ENCODE assay signal across 8 cellular contexts in genomic region chr3:16906679-16907078, GRCh38. TPM values are rescaled to one million over a fixed set of nuclear protein-coding genes. Genes with fewer than 3 reads are reported as not detected.
DNase-seq lines count a peak whose midpoint lies in the region; ATAC-seq, FAIRE-seq and TF ChIP-seq lines count a peak whose summit lies in the region.

No MANE protein-coding gene starts in this region.

- no peak overlapping the region for H3K9ac ChIP-seq in GM23248
- H3K9ac ChIP-seq in kidney (ENCODE audit: low read length in 2 of 2): no peak overlapping the region

- peak overlapping the region in 6 of 7 donors; percentile 42 to 85 (median 52) for H3K27ac Mint-ChIP-seq in CD4-positive, alpha-beta memory T cell

- no peaks in the 10 kb centered on the region for H3K9me2 ChIP-seq in GM23248 (ENCODE audit: insufficient read depth)

- in situ Hi-C loops in GM23248 (cut with MboI): no loop called here

- no peak for TF ChIP-seq POLR2A in suprapubic skin (IDR thresholded peaks at IDR 0.05)

- H3K4me3 ChIP-seq in CD4-positive, alpha-beta memory T cell (ENCODE audit: low read length in 2 of 2): no peak overlapping the region
- no peak overlapping the region for H3K4me3 ChIP-seq in GM23248
- no peak overlapping the region for H3K4me3 ChIP-seq in kidney (ENCODE audit: low read length in 2 of 2)
- H3K4me3 ChIP-seq in suprapubic skin: no peak overlapping the region
- no peak overlapping the region for H3K4me3 ChIP-seq in BE2C (ENCODE audit: low read depth, low read length)

- no peaks in the 10 kb centered on the region for H3K27me3 Mint-ChIP-seq in CD4-positive, alpha-beta memory T cell

- H3F3A ChIP-seq in GM23248 (ENCODE audit: insufficient read depth): no peaks in the 10 kb centered on the region

- no peak for TF ChIP-seq CTCF in kidney (IDR thresholded peaks at IDR 0.05; ENCODE audit: borderline replicate concordance, extremely low read depth, insufficient read depth)
- TF ChIP-seq CTCF in suprapubic skin (IDR thresholded peaks at IDR 0.05): no peak
- no peak for TF ChIP-seq CTCF in BE2C (IDR thresholded peaks at IDR 0.05; ENCODE audit: low read depth, low read length)

- no peak overlapping the region for H3K27ac ChIP-seq in CD4-positive, alpha-beta memory T cell (ENCODE audit: low read depth, low read length)
- H3K27ac ChIP-seq in GM23248 (no peak overlapping the region), kidney (ENCODE audit: low read depth in 2 of 2, low read length in 2 of 2) (peak overlapping the region in 1 of 2 donors; percentile 14), suprapubic skin (no peak overlapping the region)

- intact Hi-C loops in CD4-positive, alpha-beta memory T cell (cut with micrococcal nuclease): loop anchor here (5.0 kb wide), 1 partner anchor 86 kb away; no protein-coding TSS in a partner anchor
- intact Hi-C loops in kidney (cut with DNase I): no loop called here

- CTCF ChIA-PET in CD4-positive, alpha-beta memory T cell (lab: Charles Lee; ENCODE audit: partially characterized antibody): no interaction called here

- peak in 2 of 5 donors; percentile 40 to 60 for DNase-seq in CD4-positive, alpha-beta memory T cell
- DNase-seq in GM23248 (peak; percentile 69), SW480 (ENCODE audit: low spot score) (peak; percentile 22), kidney (no peak), suprapubic skin (ENCODE audit: low spot score in 2 of 2) (no peak), BE2C (no peak)

- peaks cover 0 to 1% (median 0%) of the 10 kb centered on the region in 8 donors for H3K9me3 Mint-ChIP-seq in CD4-positive, alpha-beta memory T cell

- H2AFZ ChIP-seq in GM23248: peak overlapping the region; percentile 20; the same call in 1 of the 2 replicates

- peaks cover 0 to 3% of the 10 kb centered on the region in 2 donors for H3K36me3 Mint-ChIP-seq in CD4-positive, alpha-beta memory T cell

- WGBS in GM23248 (ENCODE audit: low coverage in 1 of 2, low lambda C conversion rate in 2 of 2, missing lambda C conversion rate in 2 of 2), 2 experiments: 29 to 32% methylated on average over 2 of the region's 2 CpGs
- 11% methylated on average over 2 of the region's 2 CpGs for WGBS in suprapubic skin

- 0 out of 2 replicates have a peak, but pooled peaks cover 7% of the 10 kb centered on the region for H3K79me2 ChIP-seq in GM23248 (ENCODE audit: insufficient read depth)

- H3K36me3 ChIP-seq in CD4-positive, alpha-beta memory T cell (ENCODE audit: insufficient read depth, low read length): no peaks in the 10 kb centered on the region
- H3K36me3 ChIP-seq in GM23248 (ENCODE audit: low read depth) (no peaks in the 10 kb centered on the region), kidney (ENCODE audit: control insufficient read depth in 1 of 2, insufficient read depth in 2 of 2, low read length in 2 of 2) (no peaks in the 10 kb centered on the region), suprapubic skin (no peaks in the 10 kb centered on the region), BE2C (no peaks in the 10 kb centered on the region)

- TF ChIP-seq EP300 in suprapubic skin (IDR thresholded peaks at IDR 0.05): no peak

- peaks cover 66 to 90% (median 76%) of the 10 kb centered on the region in 4 donors for H3K4me1 Mint-ChIP-seq in CD4-positive, alpha-beta memory T cell

- peak overlapping the region in 7 of 8 donors; percentile 25 to 80 (median 62) for H3K4me3 Mint-ChIP-seq in CD4-positive, alpha-beta memory T cell

- H4K20me1 ChIP-seq in GM23248 (ENCODE audit: insufficient read depth): no peaks in the 10 kb centered on the region

- H3K27me3 ChIP-seq in CD4-positive, alpha-beta memory T cell (ENCODE audit: insufficient read depth, low read length): no peaks in the 10 kb centered on the region
- H3K27me3 ChIP-seq in GM23248 (replicated peaks; ENCODE audit: insufficient read depth) (no peaks in the 10 kb centered on the region), suprapubic skin (no peaks in the 10 kb centered on the region), BE2C (no peaks in the 10 kb centered on the region)

- POLR2A ChIA-PET in CD4-positive, alpha-beta memory T cell (lab: Charles Lee; ENCODE audit: partially characterized antibody): interaction anchor here (1.4 to 1.6 kb wide), 2 partner anchors 12 to 22 kb away, joined by 4 to 6 read pairs; partner anchors contain the start of gene PLCL2

- no peak for ATAC-seq in HG03469 (IDR thresholded peaks at IDR 0.05; ENCODE audit: unreplicated experiment)
- no peak for ATAC-seq in HG02571 (IDR thresholded peaks at IDR 0.05; ENCODE audit: unreplicated experiment)

- peaks cover 93% of the 10 kb centered on the region for H3K4me1 ChIP-seq in CD4-positive, alpha-beta memory T cell (ENCODE audit: insufficient read depth, low read length)
- peaks cover 16% of the 10 kb centered on the region for H3K4me1 ChIP-seq in GM23248 (ENCODE audit: insufficient read depth)
- peaks cover 12 to 14% of the 10 kb centered on the region in 2 donors for H3K4me1 ChIP-seq in kidney (ENCODE audit: control insufficient read depth in 1 of 2, insufficient read depth in 1 of 2, low read depth in 1 of 2, low read length in 2 of 2)
- peaks cover 17% of the 10 kb centered on the region for H3K4me1 ChIP-seq in suprapubic skin
- H3K4me1 ChIP-seq in BE2C: no peaks in the 10 kb centered on the region

- peak overlapping the region; percentile 61 for H3K4me2 ChIP-seq in GM23248 (ENCODE audit: unreplicated experiment)

- no peaks in the 10 kb centered on the region for H3K9me3 ChIP-seq in CD4-positive, alpha-beta memory T cell (ENCODE audit: control insufficient read depth in 1 of 2, low read length in 2 of 2)
- H3K9me3 ChIP-seq in GM23248 (ENCODE audit: low read depth): no peaks in the 10 kb centered on the region
- H3K9me3 ChIP-seq in kidney (ENCODE audit: control insufficient read depth in 1 of 2, low read length in 2 of 2): no peaks in the 10 kb centered on the region
- no peaks in the 10 kb centered on the region for H3K9me3 ChIP-seq in suprapubic skin
- no peaks in the 10 kb centered on the region for H3K9me3 ChIP-seq in BE2C

- FAIRE-seq in kidney (lab: Jason Lieb, UNC): peak; percentile 83

RNA-seq across cellular contexts. Expression of gene PLCL2, which starts 21.9 kb away (rescaled TPM):
- 10 to 100 TPM; 67.1 to 69.1 TPM for total RNA-seq in CD4-positive, alpha-beta memory T cell
- polyA plus RNA-seq in CD4-positive, alpha-beta memory T cell: 10 to 100 TPM; 64.5 to 89.4 TPM
- total RNA-seq in GM23248 (2014; rRNA removed; shearing (Covaris generic)): 3.7 and 5.1 TPM in 2 replicates
- polyA plus RNA-seq in GM23248 (2016; fragmentation: Nextera tagmentation; extraction: Ambion mirVana) (1.4 TPM in 2 replicates), kidney (ENCODE audit: insufficient read depth, low read depth, low replicate concordance) (10.5 TPM)
- total RNA-seq in kidney (19.1 TPM), suprapubic skin (1 to 10 TPM; 1.5 to 4.2 (median 1.9) TPM)
- polyA plus RNA-seq in BE2C (2012; ENCODE audit: insufficient read depth, insufficient read length, low read depth): 0.34 TPM

Comparison
In these comparisons a context has a peak if more than half of its experiments do, and no peak if none do; other contexts are left out.
1. DNase-seq: peak in GM23248 (single experiment) and SW480 (single experiment); none in kidney (single experiment), suprapubic skin (0 of 2) and BE2C (single experiment).